In genomic region chr5:143554194-143554717, GRCh38 we compare ENCODE assay signal across 1 cellular context.
A peak's percentile ranks its signal among the peaks of the same experiment; 100 is the strongest.
TF ChIP-seq lines count a peak whose summit lies in the region.

No MANE protein-coding gene starts in this region.

TF ChIP-seq in HepG2, 621 proteins besides CTCF, POLR2A, EP300 and RAD21 (continued from another document):
- TF ChIP-seq, protein P1, sequence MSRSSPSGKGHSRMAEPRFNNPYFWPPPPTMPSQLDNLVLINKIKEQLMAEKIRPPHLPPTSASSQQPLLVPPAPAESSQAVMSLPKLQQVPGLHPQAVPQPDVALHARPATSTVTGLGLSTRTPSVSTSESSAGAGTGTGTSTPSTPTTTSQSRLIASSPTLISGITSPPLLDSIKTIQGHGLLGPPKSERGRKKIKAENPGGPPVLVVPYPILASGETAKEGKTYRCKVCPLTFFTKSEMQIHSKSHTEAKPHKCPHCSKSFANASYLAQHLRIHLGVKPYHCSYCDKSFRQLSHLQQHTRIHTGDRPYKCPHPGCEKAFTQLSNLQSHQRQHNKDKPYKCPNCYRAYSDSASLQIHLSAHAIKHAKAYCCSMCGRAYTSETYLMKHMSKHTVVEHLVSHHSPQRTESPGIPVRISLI (CRISPR knock-in tag; IDR thresholded peaks at IDR 0.05; ENCODE audit: borderline replicate concordance), result no peak
- TF ChIP-seq CEBPG (CRISPR knock-in tag; IDR thresholded peaks at IDR 0.05), result 0 out of 2 replicates have a peak, but pooled peaks have one; percentile 18
